In genomic region chr9:119272500-119273211, GRCh38 we compare ENCODE assay signal across 11 cellular contexts.
"Had no signal": no experiment of that assay in that cellular context is flagged by ENCODE, and none has a peak within 500 bp of the region (broad histone marks: within the 10 kb centered on the region; RNA-seq: fewer than 3 reads in every experiment).

No MANE protein-coding gene starts in this region.

- H3K27ac ChIP-seq: foreskin keratinocyte, left lung, neutrophil, transverse colon had no signal

- H3K9me3 ChIP-seq: left lung, neutrophil, right atrium auricular region, transverse colon had no signal

- H3K4me3 ChIP-seq: left lung, right atrium auricular region, smooth muscle cell, transverse colon had no signal

- DNase-seq: activated B cell treated with CpG ODN at 0.5 μM for 24 hours; activated CD4-positive, alpha-beta T cell treated with anti-CD3 and anti-CD28 coated beads, Interleukin-2, amount 10 ng/mL, durations not matched to agents 7 days and 5 days; activated T-cell treated with anti-CD3 and anti-CD28 coated beads for 4 hours; foreskin keratinocyte; left lung; transverse colon had no signal

- ATAC-seq: activated T-helper 17 cell treated with anti-CD3 and anti-CD28 coated beads, Interleukin-2, amount 50 U/mL, for 72 hours; foreskin keratinocyte; left lung; stimulated activated effector memory CD8-positive, alpha-beta T cell treated with anti-CD3 and anti-CD28 coated beads, Interleukin-12 subunit alpha, Interleukin-12 subunit beta, amount 100 ng/mL, for 72 hours had no signal

- H3K27me3 ChIP-seq: foreskin keratinocyte, left lung, neutrophil, right atrium auricular region, transverse colon had no signal

- H3K4me1 ChIP-seq: foreskin keratinocyte, left lung, transverse colon had no signal

- H3K36me3 ChIP-seq: left lung, neutrophil, right atrium auricular region, transverse colon had no signal
